Comparison of ENCODE assay signal across 1 cellular context in the genomic region with DNA sequence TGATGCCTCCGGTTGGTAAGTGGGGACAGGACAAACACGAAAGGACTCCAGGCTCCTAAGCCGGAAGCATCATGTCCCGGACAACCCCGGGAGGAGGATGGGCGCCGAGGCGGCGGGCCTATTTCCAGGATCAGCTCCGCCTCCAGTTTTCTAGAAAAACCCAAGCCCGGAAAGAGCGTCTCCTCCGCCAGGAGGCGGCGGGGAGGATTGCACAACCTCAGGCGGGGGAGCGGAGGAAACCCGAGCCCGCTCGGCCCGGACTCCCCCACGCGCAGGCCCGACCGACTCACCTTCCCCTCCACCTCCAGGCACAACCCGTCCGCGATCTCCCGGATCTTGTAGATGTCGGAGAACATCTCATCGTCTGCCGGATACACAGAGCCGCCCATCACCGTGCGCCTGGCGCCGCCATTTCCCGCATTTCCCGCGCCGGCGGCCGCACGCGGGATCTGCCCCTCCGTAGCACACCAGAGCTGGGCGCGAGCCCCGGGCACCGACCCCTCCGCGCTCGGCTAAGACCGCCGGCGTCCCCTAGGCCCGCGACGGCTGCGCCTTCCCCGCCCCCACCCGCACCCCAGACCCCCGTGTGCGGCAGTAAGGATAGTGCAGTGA.
A peak's percentile ranks its signal among the peaks of the same experiment; 100 is the strongest.
TF ChIP-seq lines count a peak whose summit lies in the region.

No MANE protein-coding gene starts in this region.

TF ChIP-seq in WTC11, 78 proteins besides CTCF, POLR2A, EP300 and RAD21 (continued from another document and continues in another):
- TF ChIP-seq, protein P1, sequence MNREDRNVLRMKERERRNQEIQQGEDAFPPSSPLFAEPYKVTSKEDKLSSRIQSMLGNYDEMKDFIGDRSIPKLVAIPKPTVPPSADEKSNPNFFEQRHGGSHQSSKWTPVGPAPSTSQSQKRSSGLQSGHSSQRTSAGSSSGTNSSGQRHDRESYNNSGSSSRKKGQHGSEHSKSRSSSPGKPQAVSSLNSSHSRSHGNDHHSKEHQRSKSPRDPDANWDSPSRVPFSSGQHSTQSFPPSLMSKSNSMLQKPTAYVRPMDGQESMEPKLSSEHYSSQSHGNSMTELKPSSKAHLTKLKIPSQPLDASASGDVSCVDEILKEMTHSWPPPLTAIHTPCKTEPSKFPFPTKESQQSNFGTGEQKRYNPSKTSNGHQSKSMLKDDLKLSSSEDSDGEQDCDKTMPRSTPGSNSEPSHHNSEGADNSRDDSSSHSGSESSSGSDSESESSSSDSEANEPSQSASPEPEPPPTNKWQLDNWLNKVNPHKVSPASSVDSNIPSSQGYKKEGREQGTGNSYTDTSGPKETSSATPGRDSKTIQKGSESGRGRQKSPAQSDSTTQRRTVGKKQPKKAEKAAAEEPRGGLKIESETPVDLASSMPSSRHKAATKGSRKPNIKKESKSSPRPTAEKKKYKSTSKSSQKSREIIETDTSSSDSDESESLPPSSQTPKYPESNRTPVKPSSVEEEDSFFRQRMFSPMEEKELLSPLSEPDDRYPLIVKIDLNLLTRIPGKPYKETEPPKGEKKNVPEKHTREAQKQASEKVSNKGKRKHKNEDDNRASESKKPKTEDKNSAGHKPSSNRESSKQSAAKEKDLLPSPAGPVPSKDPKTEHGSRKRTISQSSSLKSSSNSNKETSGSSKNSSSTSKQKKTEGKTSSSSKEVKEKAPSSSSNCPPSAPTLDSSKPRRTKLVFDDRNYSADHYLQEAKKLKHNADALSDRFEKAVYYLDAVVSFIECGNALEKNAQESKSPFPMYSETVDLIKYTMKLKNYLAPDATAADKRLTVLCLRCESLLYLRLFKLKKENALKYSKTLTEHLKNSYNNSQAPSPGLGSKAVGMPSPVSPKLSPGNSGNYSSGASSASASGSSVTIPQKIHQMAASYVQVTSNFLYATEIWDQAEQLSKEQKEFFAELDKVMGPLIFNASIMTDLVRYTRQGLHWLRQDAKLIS (CRISPR knock-in tag; IDR thresholded peaks at IDR 0.05; ENCODE audit: borderline replicate concordance): no peak
- TF ChIP-seq, protein P2, sequence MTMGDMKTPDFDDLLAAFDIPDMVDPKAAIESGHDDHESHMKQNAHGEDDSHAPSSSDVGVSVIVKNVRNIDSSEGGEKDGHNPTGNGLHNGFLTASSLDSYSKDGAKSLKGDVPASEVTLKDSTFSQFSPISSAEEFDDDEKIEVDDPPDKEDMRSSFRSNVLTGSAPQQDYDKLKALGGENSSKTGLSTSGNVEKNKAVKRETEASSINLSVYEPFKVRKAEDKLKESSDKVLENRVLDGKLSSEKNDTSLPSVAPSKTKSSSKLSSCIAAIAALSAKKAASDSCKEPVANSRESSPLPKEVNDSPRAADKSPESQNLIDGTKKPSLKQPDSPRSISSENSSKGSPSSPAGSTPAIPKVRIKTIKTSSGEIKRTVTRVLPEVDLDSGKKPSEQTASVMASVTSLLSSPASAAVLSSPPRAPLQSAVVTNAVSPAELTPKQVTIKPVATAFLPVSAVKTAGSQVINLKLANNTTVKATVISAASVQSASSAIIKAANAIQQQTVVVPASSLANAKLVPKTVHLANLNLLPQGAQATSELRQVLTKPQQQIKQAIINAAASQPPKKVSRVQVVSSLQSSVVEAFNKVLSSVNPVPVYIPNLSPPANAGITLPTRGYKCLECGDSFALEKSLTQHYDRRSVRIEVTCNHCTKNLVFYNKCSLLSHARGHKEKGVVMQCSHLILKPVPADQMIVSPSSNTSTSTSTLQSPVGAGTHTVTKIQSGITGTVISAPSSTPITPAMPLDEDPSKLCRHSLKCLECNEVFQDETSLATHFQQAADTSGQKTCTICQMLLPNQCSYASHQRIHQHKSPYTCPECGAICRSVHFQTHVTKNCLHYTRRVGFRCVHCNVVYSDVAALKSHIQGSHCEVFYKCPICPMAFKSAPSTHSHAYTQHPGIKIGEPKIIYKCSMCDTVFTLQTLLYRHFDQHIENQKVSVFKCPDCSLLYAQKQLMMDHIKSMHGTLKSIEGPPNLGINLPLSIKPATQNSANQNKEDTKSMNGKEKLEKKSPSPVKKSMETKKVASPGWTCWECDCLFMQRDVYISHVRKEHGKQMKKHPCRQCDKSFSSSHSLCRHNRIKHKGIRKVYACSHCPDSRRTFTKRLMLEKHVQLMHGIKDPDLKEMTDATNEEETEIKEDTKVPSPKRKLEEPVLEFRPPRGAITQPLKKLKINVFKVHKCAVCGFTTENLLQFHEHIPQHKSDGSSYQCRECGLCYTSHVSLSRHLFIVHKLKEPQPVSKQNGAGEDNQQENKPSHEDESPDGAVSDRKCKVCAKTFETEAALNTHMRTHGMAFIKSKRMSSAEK (CRISPR knock-in tag; IDR thresholded peaks at IDR 0.05; ENCODE audit: borderline replicate concordance): no peak
- TF ChIP-seq TEAD1 (CRISPR knock-in tag; IDR thresholded peaks at IDR 0.05): no peak
- TF ChIP-seq RELA (CRISPR knock-in tag; IDR thresholded peaks at IDR 0.05; ENCODE audit: borderline replicate concordance): no peak
- no peak for TF ChIP-seq TP53 (CRISPR knock-in tag; IDR thresholded peaks at IDR 0.05)
- no peak for TF ChIP-seq ZNF232 (CRISPR knock-in tag; IDR thresholded peaks at IDR 0.05)
- no peak; the same call in 1 of the 2 replicates for TF ChIP-seq GABPB1 (CRISPR knock-in tag; IDR thresholded peaks at IDR 0.05)
- no peak for TF ChIP-seq TEAD4 (CRISPR knock-in tag; IDR thresholded peaks at IDR 0.05)
- TF ChIP-seq, protein P3, sequence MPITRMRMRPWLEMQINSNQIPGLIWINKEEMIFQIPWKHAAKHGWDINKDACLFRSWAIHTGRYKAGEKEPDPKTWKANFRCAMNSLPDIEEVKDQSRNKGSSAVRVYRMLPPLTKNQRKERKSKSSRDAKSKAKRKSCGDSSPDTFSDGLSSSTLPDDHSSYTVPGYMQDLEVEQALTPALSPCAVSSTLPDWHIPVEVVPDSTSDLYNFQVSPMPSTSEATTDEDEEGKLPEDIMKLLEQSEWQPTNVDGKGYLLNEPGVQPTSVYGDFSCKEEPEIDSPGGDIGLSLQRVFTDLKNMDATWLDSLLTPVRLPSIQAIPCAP (CRISPR knock-in tag; IDR thresholded peaks at IDR 0.05): no peak
- TF ChIP-seq HMGA2 (CRISPR knock-in tag; IDR thresholded peaks at IDR 0.05): peak; percentile 28; the same call in 1 of the 2 replicates
- TF ChIP-seq HMGXB4 (CRISPR knock-in tag; IDR thresholded peaks at IDR 0.05): 0 out of 2 replicates have a peak, but pooled peaks have one; percentile 52
- peak; percentile 18; the same call in 1 of the 2 replicates for TF ChIP-seq E2F4 (CRISPR knock-in tag; IDR thresholded peaks at IDR 0.05; ENCODE audit: borderline replicate concordance, low read depth)
- TF ChIP-seq GTF2I (CRISPR knock-in tag; conservative IDR thresholded peaks at IDR 0.05): no peak
- no peak for TF ChIP-seq ZNF423 (CRISPR knock-in tag; IDR thresholded peaks at IDR 0.05)
- no peak for TF ChIP-seq CREB1 (CRISPR knock-in tag; IDR thresholded peaks at IDR 0.05)
- TF ChIP-seq PRDM15 (CRISPR knock-in tag; IDR thresholded peaks at IDR 0.05): no peak
- TF ChIP-seq, protein P4, sequence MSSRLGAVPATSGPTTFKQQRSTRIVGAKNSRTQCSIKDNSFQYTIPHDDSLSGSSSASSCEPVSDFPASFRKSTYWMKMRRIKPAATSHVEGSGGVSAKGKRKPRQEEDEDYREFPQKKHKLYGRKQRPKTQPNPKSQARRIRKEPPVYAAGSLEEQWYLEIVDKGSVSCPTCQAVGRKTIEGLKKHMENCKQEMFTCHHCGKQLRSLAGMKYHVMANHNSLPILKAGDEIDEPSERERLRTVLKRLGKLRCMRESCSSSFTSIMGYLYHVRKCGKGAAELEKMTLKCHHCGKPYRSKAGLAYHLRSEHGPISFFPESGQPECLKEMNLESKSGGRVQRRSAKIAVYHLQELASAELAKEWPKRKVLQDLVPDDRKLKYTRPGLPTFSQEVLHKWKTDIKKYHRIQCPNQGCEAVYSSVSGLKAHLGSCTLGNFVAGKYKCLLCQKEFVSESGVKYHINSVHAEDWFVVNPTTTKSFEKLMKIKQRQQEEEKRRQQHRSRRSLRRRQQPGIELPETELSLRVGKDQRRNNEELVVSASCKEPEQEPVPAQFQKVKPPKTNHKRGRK (CRISPR knock-in tag; IDR thresholded peaks at IDR 0.05; ENCODE audit: borderline replicate concordance): no peak
- TF ChIP-seq JAZF1 (CRISPR knock-in tag; IDR thresholded peaks at IDR 0.05): no peak
- no peak; the same call in 1 of the 2 replicates for TF ChIP-seq ARID4B (CRISPR knock-in tag; IDR thresholded peaks at IDR 0.05; ENCODE audit: borderline replicate concordance)
- TF ChIP-seq ZNF396 (CRISPR knock-in tag; IDR thresholded peaks at IDR 0.05; ENCODE audit: borderline replicate concordance): no peak
- TF ChIP-seq ELF4 (CRISPR knock-in tag; IDR thresholded peaks at IDR 0.05; ENCODE audit: low read depth): no peak
- no peak for TF ChIP-seq PRRX2 (CRISPR knock-in tag; IDR thresholded peaks at IDR 0.05)
- no peak for TF ChIP-seq ZBTB21 (CRISPR knock-in tag; IDR thresholded peaks at IDR 0.05; ENCODE audit: borderline replicate concordance)
- peak; percentile 77; the same call in 1 of the 2 replicates for TF ChIP-seq ERG (CRISPR knock-in tag; IDR thresholded peaks at IDR 0.05)
- no peak for TF ChIP-seq RORB (CRISPR knock-in tag; IDR thresholded peaks at IDR 0.05)
- TF ChIP-seq ZNF263 (CRISPR knock-in tag; IDR thresholded peaks at IDR 0.05; ENCODE audit: low read depth): no peak
